ENCODE assay signal across 12 cellular contexts in genomic region chr4:127888559-127888958, GRCh38.
"Had no signal": no experiment of that assay in that cellular context is flagged by ENCODE, and none has a peak within 500 bp of the region (broad histone marks: within the 10 kb centered on the region; RNA-seq: fewer than 3 reads in every experiment).

No MANE protein-coding gene starts in this region.

- H3K9me3 ChIP-seq: pancreas, upper lobe of left lung had no signal

- H3K4me2 ChIP-seq: hepatocyte had no signal

- DNase-seq: activated CD4-positive, alpha-beta T cell treated with anti-CD3 and anti-CD28 coated beads, Interleukin-2, amount 50 U/mL, for 48 hours; activated naive CD4-positive, alpha-beta T cell treated with anti-CD3 and anti-CD28 coated beads for 36 hours; endodermal cell; islet precursor cell; naive thymus-derived CD4-positive, alpha-beta T cell; pancreas; stimulated activated naive CD8-positive, alpha-beta T cell treated with anti-CD3 and anti-CD28 coated beads, Interleukin-15, Interleukin-2, amounts not matched to agents 100 U/mL and 50 U/mL, for 24 hours; upper lobe of left lung; WERI-Rb-1 had no signal

- H3K4me1 ChIP-seq: pancreas, upper lobe of left lung had no signal

- H3K9me3 Mint-ChIP-seq: activated naive CD4-positive, alpha-beta T cell treated with anti-CD3 and anti-CD28 coated beads for 36 hours; activated T-helper 17 cell treated with anti-CD3 and anti-CD28 coated beads, Interleukin-2, amount 50 U/mL, for 72 hours; endodermal cell; naive thymus-derived CD4-positive, alpha-beta T cell had no signal

- H3K36me3 ChIP-seq: pancreas, upper lobe of left lung had no signal

- H3K27ac Mint-ChIP-seq: activated naive CD4-positive, alpha-beta T cell treated with anti-CD3 and anti-CD28 coated beads for 36 hours; activated T-helper 17 cell treated with anti-CD3 and anti-CD28 coated beads, Interleukin-2, amount 50 U/mL, for 72 hours; endodermal cell had no signal

- H3K79me2 ChIP-seq: hepatocyte had no signal

- H3K4me3 ChIP-seq: hepatocyte, pancreas, upper lobe of left lung had no signal

- H3K27ac ChIP-seq: hepatocyte, pancreas, upper lobe of left lung, WERI-Rb-1 had no signal

- H3K27me3 ChIP-seq: hepatocyte, pancreas, upper lobe of left lung had no signal

- ATAC-seq: activated T-helper 17 cell treated with anti-CD3 and anti-CD28 coated beads, Interleukin-2, amount 50 U/mL, for 72 hours; naive thymus-derived CD4-positive, alpha-beta T cell; pancreas; sciatic nerve; stimulated activated naive CD8-positive, alpha-beta T cell treated with anti-CD3 and anti-CD28 coated beads, Interleukin-15, Interleukin-2, amounts not matched to agents 100 U/mL and 50 U/mL, for 24 hours had no signal

- H2AFZ ChIP-seq: hepatocyte had no signal
